Comparison of ENCODE assay signal across 31 cellular contexts in genomic region chr15:37932522-37932921, GRCh38. TPM values are rescaled to one million over a fixed set of nuclear protein-coding genes. Genes with fewer than 3 reads are reported as not detected.
"Had no signal": no experiment of that assay in that cellular context is flagged by ENCODE, and none has a peak within 500 bp of the region (broad histone marks: within the 10 kb centered on the region; RNA-seq: fewer than 3 reads in every experiment).

No MANE protein-coding gene starts in this region.

- H3K27me3 ChIP-seq: ascending aorta, cardiac muscle cell had no signal

- ATAC-seq: activated CD8-positive, alpha-beta memory T cell treated with anti-CD3 and anti-CD28 coated beads, Interleukin-2, amount 10 ng/mL, durations not matched to agents 7 days and 5 days; activated CD8-positive, alpha-beta T cell treated with anti-CD3 and anti-CD28 coated beads, Interleukin-2, amount 10 ng/mL, durations not matched to agents 7 days and 5 days; activated naive CD8-positive, alpha-beta T cell treated with anti-CD3 and anti-CD28 coated beads, Interleukin-2, amount 50 U/mL, for 24 hours had no signal

- H3K9me3 ChIP-seq: ascending aorta had no signal

- H3K36me3 ChIP-seq: ascending aorta, cardiac muscle cell had no signal

- H3K4me1 ChIP-seq: ascending aorta had no signal

- DNase-seq: activated B cell treated with CpG ODN at 0.5 μM for 24 hours; activated CD4-positive, alpha-beta memory T cell treated with anti-CD3 and anti-CD28 coated beads for 36 hours; activated CD4-positive, alpha-beta T cell treated with anti-CD3 and anti-CD28 coated beads for 4 hours; activated CD4-positive, alpha-beta T cell treated with anti-CD3 and anti-CD28 coated beads, Interleukin-2, amount 10 ng/mL, durations not matched to agents 24 days and 14 days; activated CD4-positive, alpha-beta T cell treated with anti-CD3 and anti-CD28 coated beads, Interleukin-2, amount 50 U/mL, for 1 hour; activated CD4-positive, alpha-beta T cell treated with anti-CD3 and anti-CD28 coated beads, Interleukin-2, amount 50 U/mL, for 4 hours; activated CD4-positive, CD25-positive, alpha-beta regulatory T cell treated with anti-CD3 and anti-CD28 coated beads, Interleukin-2, amount 50 U/mL, for 72 hours; activated CD8-positive, alpha-beta memory T cell treated with anti-CD3 and anti-CD28 coated beads for 24 hours; activated CD8-positive, alpha-beta memory T cell treated with anti-CD3 and anti-CD28 coated beads, Interleukin-2, amount 10 ng/mL, durations not matched to agents 7 days and 5 days; activated CD8-positive, alpha-beta memory T cell treated with anti-CD3 and anti-CD28 coated beads, Interleukin-2, amount 50 U/mL, for 48 hours; activated CD8-positive, alpha-beta T cell treated with anti-CD3 and anti-CD28 coated beads, Interleukin-2, amount 10 ng/mL, durations not matched to agents 7 days and 5 days; activated effector memory CD4-positive, alpha-beta T cell treated with Interleukin-2 at 50 U/mL for 16 hours; activated gamma-delta T cell; activated naive CD4-positive, alpha-beta T cell treated with anti-CD3 and anti-CD28 coated beads, Interleukin-2, amount 10 ng/mL, durations not matched to agents 7 days and 5 days; activated naive CD4-positive, alpha-beta T cell treated with Interleukin-2 at 50 U/mL for 16 hours; activated naive CD8-positive, alpha-beta T cell treated with anti-CD3 and anti-CD28 coated beads, Interleukin-2, amount 10 ng/mL, durations not matched to agents 7 days and 5 days; activated naive CD8-positive, alpha-beta T cell treated with anti-CD3 and anti-CD28 coated beads, Interleukin-2, amount 50 U/mL, for 24 hours; activated T-cell treated with anti-CD3 and anti-CD28 coated beads, Interleukin-2, amount 50 U/mL, for 24 hours; activated T-cell treated with anti-CD3 and anti-CD28 coated beads, Interleukin-2, amount 50 U/mL, for 48 hours; amygdala; anterior cingulate cortex; caudate nucleus; cerebellar nuclear complex; T-helper 1 cell; T-helper 2 cell; T-helper 9 cell had no signal

- H3K27ac ChIP-seq: ascending aorta, cardiac muscle cell, VCaP had no signal

- H3K4me3 ChIP-seq: ascending aorta, cardiac muscle cell had no signal

RNA-seq across cellular contexts. Expression of gene TMCO5A, which starts 1.9 kb away (rescaled TPM):
- total RNA-seq: activated B cell treated with CpG ODN at 0.5 μM for 24 hours; activated CD4-positive, alpha-beta memory T cell treated with anti-CD3 and anti-CD28 coated beads for 36 hours; activated CD4-positive, alpha-beta T cell treated with anti-CD3 and anti-CD28 coated beads, Interleukin-2, amount 10 ng/mL, durations not matched to agents 24 days and 14 days; activated CD8-positive, alpha-beta memory T cell treated with anti-CD3 and anti-CD28 coated beads, Interleukin-2, amount 10 ng/mL, durations not matched to agents 7 days and 5 days; activated CD8-positive, alpha-beta T cell treated with anti-CD3 and anti-CD28 coated beads, Interleukin-2, amount 10 ng/mL, durations not matched to agents 7 days and 5 days; activated naive CD8-positive, alpha-beta T cell treated with anti-CD3 and anti-CD28 coated beads, Interleukin-2, amount 10 ng/mL, durations not matched to agents 7 days and 5 days; activated T-helper 2 cell treated with anti-CD3 and anti-CD28 coated beads, Interferon-gamma antibody, Interleukin-2, Interleukin-4, amounts not matched to agents 10 μg/mL and 5 μg/mL and 100 μg/mL, durations not matched to agents 14 hours and 24 hours and 36 hours; ascending aorta; bronchial epithelial cell; cardiac muscle cell had no signal
- polyA plus RNA-seq: cardiac muscle cell had no signal
